In the genomic region with DNA sequence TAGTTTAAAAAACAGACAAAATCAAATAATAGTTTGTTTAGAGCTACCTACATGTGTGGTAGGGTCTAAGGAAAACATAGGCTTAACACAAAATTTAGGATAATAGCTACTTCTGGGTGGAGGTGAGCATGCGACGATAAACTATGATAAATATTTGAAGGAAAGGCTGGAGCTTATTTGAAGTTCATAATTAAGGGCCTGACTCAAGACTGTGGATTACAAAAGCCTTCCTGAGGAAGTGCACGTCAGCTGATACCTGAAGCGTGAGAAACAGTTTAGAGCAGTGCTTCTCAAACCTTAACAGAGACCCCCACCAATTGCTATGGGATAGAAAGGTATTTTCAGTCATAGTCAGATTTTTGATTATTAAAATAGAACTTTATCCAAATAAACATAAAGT, we compare ENCODE assay signal across 29 cellular contexts. TPM values are rescaled to one million over a fixed set of nuclear protein-coding genes. Genes with fewer than 3 reads are reported as not detected.
DNase-seq lines count a peak whose midpoint lies in the region; ATAC-seq and TF ChIP-seq lines count a peak whose summit lies in the region.
"Had no signal": no experiment of that assay in that cellular context is flagged by ENCODE, and none has a peak within 500 bp of the region (broad histone marks: within the 10 kb centered on the region; RNA-seq: fewer than 3 reads in every experiment).

No MANE protein-coding gene starts in this region.

- no peaks in the 10 kb centered on the region for H3K36me3 ChIP-seq in smooth muscle cell (ENCODE audit: low read depth)
- H3K36me3 ChIP-seq: adrenal gland, brain microvascular endothelial cell, MG63 had no signal

- no peak overlapping the region for H2AFZ ChIP-seq in smooth muscle cell (ENCODE audit: low read depth)

- no peaks in the 10 kb centered on the region for H3K36me3 Mint-ChIP-seq in activated naive CD4-positive, alpha-beta T cell treated with anti-CD3 and anti-CD28 coated beads, Interleukin-2, amount 50 U/mL, for 24 hours
- H3K36me3 Mint-ChIP-seq in activated naive CD4-positive, alpha-beta T cell treated with anti-CD3 and anti-CD28 coated beads, Interleukin-2, amount 50 U/mL, for 72 hours: no peaks in the 10 kb centered on the region
- H3K36me3 Mint-ChIP-seq in endothelial cell (ENCODE audit: low read depth, unreplicated experiment): no peaks in the 10 kb centered on the region
- H3K36me3 Mint-ChIP-seq: CD14-positive monocyte; stimulated activated effector memory CD8-positive, alpha-beta T cell treated with anti-CD3 and anti-CD28 coated beads, Interleukin-12 subunit alpha, Interleukin-12 subunit beta, amount 100 ng/mL, for 72 hours; WTC11 had no signal

- H3K9me3 ChIP-seq in smooth muscle cell (replicated peaks; ENCODE audit: low read depth): no peaks in the 10 kb centered on the region
- H3K9me3 ChIP-seq: adrenal gland, MG63 had no signal

- peak overlapping the region; percentile 40 for H3K27ac ChIP-seq in smooth muscle cell (ENCODE audit: low read depth)
- H3K27ac ChIP-seq: adrenal gland, brain microvascular endothelial cell had no signal

- H3K9me3 Mint-ChIP-seq in activated naive CD4-positive, alpha-beta T cell treated with anti-CD3 and anti-CD28 coated beads, Interleukin-2, amount 50 U/mL, for 24 hours: no peaks in the 10 kb centered on the region
- H3K9me3 Mint-ChIP-seq in activated naive CD4-positive, alpha-beta T cell treated with anti-CD3 and anti-CD28 coated beads, Interleukin-2, amount 50 U/mL, for 72 hours: no peaks in the 10 kb centered on the region
- no peaks in the 10 kb centered on the region for H3K9me3 Mint-ChIP-seq in endothelial cell (ENCODE audit: unreplicated experiment)
- H3K9me3 Mint-ChIP-seq: CD14-positive monocyte; stimulated activated effector memory CD8-positive, alpha-beta T cell treated with anti-CD3 and anti-CD28 coated beads, Interleukin-12 subunit alpha, Interleukin-12 subunit beta, amount 100 ng/mL, for 72 hours; WTC11 had no signal

- peaks cover 16% of the 10 kb centered on the region for H3K27me3 ChIP-seq in smooth muscle cell (ENCODE audit: low read depth)
- H3K27me3 ChIP-seq: adrenal gland, brain microvascular endothelial cell, MG63 had no signal

- no peak overlapping the region for H3K9ac ChIP-seq in smooth muscle cell (ENCODE audit: low read depth)

- peak overlapping the region; percentile 56 for H3K27ac Mint-ChIP-seq in activated naive CD4-positive, alpha-beta T cell treated with anti-CD3 and anti-CD28 coated beads, Interleukin-2, amount 50 U/mL, for 24 hours
- peak overlapping the region in 1 of 2 donors; percentile 27 for H3K27ac Mint-ChIP-seq in activated naive CD4-positive, alpha-beta T cell treated with anti-CD3 and anti-CD28 coated beads, Interleukin-2, amount 50 U/mL, for 72 hours
- H3K27ac Mint-ChIP-seq in endothelial cell (ENCODE audit: unreplicated experiment): peak overlapping the region; percentile 89
- H3K27ac Mint-ChIP-seq: CD14-positive monocyte; progenitor cell of endocrine pancreas; stimulated activated effector memory CD8-positive, alpha-beta T cell treated with anti-CD3 and anti-CD28 coated beads, Interleukin-12 subunit alpha, Interleukin-12 subunit beta, amount 100 ng/mL, for 72 hours; WTC11 had no signal

- no peaks in the 10 kb centered on the region for H3K4me1 ChIP-seq in smooth muscle cell (ENCODE audit: low read depth)
- H3K4me1 ChIP-seq: adrenal gland had no signal

- H3K4me3 ChIP-seq in smooth muscle cell: no peak overlapping the region
- H3K4me3 ChIP-seq: adrenal gland, GM12878, MG63 had no signal

- H3K4me2 ChIP-seq in smooth muscle cell: no peak overlapping the region

- no peaks in the 10 kb centered on the region for H4K20me1 ChIP-seq in smooth muscle cell (ENCODE audit: low read depth)

- peak overlapping the region; percentile 45 for H3K4me3 Mint-ChIP-seq in activated naive CD4-positive, alpha-beta T cell treated with anti-CD3 and anti-CD28 coated beads, Interleukin-2, amount 50 U/mL, for 24 hours
- H3K4me3 Mint-ChIP-seq in endothelial cell (ENCODE audit: unreplicated experiment): no peak overlapping the region
- H3K4me3 Mint-ChIP-seq: CD14-positive monocyte; stimulated activated effector memory CD8-positive, alpha-beta T cell treated with anti-CD3 and anti-CD28 coated beads, Interleukin-12 subunit alpha, Interleukin-12 subunit beta, amount 100 ng/mL, for 72 hours; WTC11 had no signal

- intact Hi-C loops in left cardiac atrium (cut with DNase I): no loop called here

- H3K4me1 Mint-ChIP-seq in activated naive CD4-positive, alpha-beta T cell treated with anti-CD3 and anti-CD28 coated beads, Interleukin-2, amount 50 U/mL, for 24 hours: peaks cover 60% of the 10 kb centered on the region
- peaks cover 7% of the 10 kb centered on the region for H3K4me1 Mint-ChIP-seq in endothelial cell (ENCODE audit: unreplicated experiment)
- H3K4me1 Mint-ChIP-seq: WTC11 had no signal

- no peak for ATAC-seq in activated naive CD4-positive, alpha-beta T cell treated with anti-CD3 and anti-CD28 coated beads, Interleukin-2, amount 50 U/mL, for 72 hours
- ATAC-seq in HG03159 (IDR thresholded peaks at IDR 0.05; ENCODE audit: unreplicated experiment): no peak
- no peak for ATAC-seq in HG03571 (IDR thresholded peaks at IDR 0.05; ENCODE audit: unreplicated experiment)
- no peak for ATAC-seq in left cardiac atrium
- ATAC-seq: GM12878, left colon, sciatic nerve, WTC11 had no signal

- TF ChIP-seq CTCF in endothelial cell (IDR thresholded peaks at IDR 0.05; ENCODE audit: unreplicated experiment) (no peak), smooth muscle cell (IDR thresholded peaks at IDR 0.05; ENCODE audit: borderline replicate concordance, insufficient read depth, poor library complexity, severe bottlenecking) (no peak)

- no peak for DNase-seq in activated naive CD4-positive, alpha-beta T cell treated with anti-CD3 and anti-CD28 coated beads, Interleukin-2, amount 50 U/mL, for 72 hours (ENCODE audit: low spot score in 2 of 2)
- DNase-seq in NCI-H69 (lab: John Stamatoyannopoulos, UW): peak; percentile 9
- DNase-seq in endothelial cell (ENCODE audit: low spot score): no peak
- DNase-seq in smooth muscle cell (lab: John Stamatoyannopoulos, UW; ENCODE audit: unreplicated experiment): no peak
- DNase-seq in left cardiac atrium: no peak
- DNase-seq: activated CD4-positive, alpha-beta T cell treated with anti-CD3 and anti-CD28 coated beads, Interleukin-2, amount 50 U/mL, for 4 hours; activated CD8-positive, alpha-beta memory T cell treated with anti-CD3 and anti-CD28 coated beads, Interleukin-2, amount 50 U/mL, for 48 hours; activated effector memory CD4-positive, alpha-beta T cell treated with anti-CD3 and anti-CD28 coated beads, Interleukin-2, amount 50 U/mL, for 16 hours; adrenal gland; brain microvascular endothelial cell; effector memory CD4-positive, alpha-beta T cell; KBM-7; left colon; mesenchymal stem cell; MG63; NCI-H1436 treated with DMSO at 0.1 percent for 48 hours; NCI-H510A; SHP77; stimulated activated CD4-positive, alpha-beta T cell treated with anti-CD3 and anti-CD28 coated beads, Interleukin-4, amount 100 ng/mL, for 24 hours; T1000 had no signal

- H3K27me3 Mint-ChIP-seq in activated naive CD4-positive, alpha-beta T cell treated with anti-CD3 and anti-CD28 coated beads, Interleukin-2, amount 50 U/mL, for 24 hours: no peaks in the 10 kb centered on the region
- no peaks in the 10 kb centered on the region for H3K27me3 Mint-ChIP-seq in endothelial cell (ENCODE audit: unreplicated experiment)

- no peaks in the 10 kb centered on the region for H3K79me2 ChIP-seq in smooth muscle cell (ENCODE audit: low read depth)

- 52% methylated on average over 4 of the region's 4 CpGs for WGBS in smooth muscle cell (ENCODE audit: low lambda C conversion rate)

- peaks cover 4% of the 10 kb centered on the region for H3F3A ChIP-seq in smooth muscle cell (ENCODE audit: low read depth)

RNA-seq across cellular contexts. Expression of a gene that starts 20.4 kb away (rescaled TPM):
- total RNA-seq in activated naive CD4-positive, alpha-beta T cell treated with anti-CD3 and anti-CD28 coated beads, Interleukin-2, amount 50 U/mL, for 72 hours: 10 to 100 TPM; 22.7 to 24.0 TPM
- total RNA-seq in endothelial cell (ENCODE audit: unreplicated experiment) (24.5 TPM), smooth muscle cell (44.1 and 45.0 TPM in 2 replicates), left cardiac atrium (10 to 100 TPM; 13.6 to 15.5 TPM)
- polyA plus RNA-seq in smooth muscle cell: 30.5 and 32.9 TPM in 2 replicates

RNA-seq across cellular contexts. Expression of a gene that starts 33.3 kb away (rescaled TPM):
- 10 to 100 TPM; 56.2 to 73.0 TPM for total RNA-seq in activated naive CD4-positive, alpha-beta T cell treated with anti-CD3 and anti-CD28 coated beads, Interleukin-2, amount 50 U/mL, for 72 hours
- total RNA-seq in endothelial cell (ENCODE audit: unreplicated experiment) (102 TPM), smooth muscle cell (74.3 and 74.8 TPM in 2 replicates), left cardiac atrium (10 to 100 TPM; 28.3 to 30.4 TPM)
- polyA plus RNA-seq in smooth muscle cell: 24.3 and 25.0 TPM in 2 replicates
